Comparison of ENCODE assay signal across 8 cellular contexts in genomic region chr12:6854036-6854435, GRCh38. TPM values are rescaled to one million over a fixed set of nuclear protein-coding genes. Genes with fewer than 3 reads are reported as not detected.
DNase-seq lines count a peak whose midpoint lies in the region; ATAC-seq and TF ChIP-seq lines count a peak whose summit lies in the region.

No MANE protein-coding gene starts in this region.

- no peak overlapping the region for H3K4me3 ChIP-seq in CD8-positive, alpha-beta T cell (ENCODE audit: low read depth, low read length)
- H3K4me3 ChIP-seq in NT2/D1 (ENCODE audit: insufficient read length, low read depth), result no peak overlapping the region

- H3K4me1 ChIP-seq in CD8-positive, alpha-beta T cell (ENCODE audit: insufficient read depth, low read length), result peaks cover 20% of the 10 kb centered on the region
- H3K4me1 ChIP-seq in NT2/D1 (ENCODE audit: insufficient read depth, insufficient read length), result peaks cover 9% of the 10 kb centered on the region

- no peak overlapping the region for H3K27ac ChIP-seq in CD8-positive, alpha-beta T cell (ENCODE audit: low read depth, low read length)

- peak overlapping the region; percentile 74 for H3K9ac ChIP-seq in NT2/D1 (ENCODE audit: insufficient read length, low read depth)

- CTCF ChIA-PET in CD8-positive, alpha-beta T cell (lab: Charles Lee), result interaction anchor here (1.2 to 7.2 kb wide), 4 partner anchors 15 to 259 kb away, joined by 3 to 126 read pairs (median 4); partner anchors contain the start of genes SPSB2 and TPI1

- H3K27me3 Mint-ChIP-seq in CD8-positive, alpha-beta T cell (ENCODE audit: low read depth), result no peaks in the 10 kb centered on the region
- H3K27me3 Mint-ChIP-seq in chondrocyte (ENCODE audit: low read depth) (no peaks in the 10 kb centered on the region), nephron progenitor cell (ENCODE audit: low read depth, poor library complexity) (peaks cover 3% of the 10 kb centered on the region)

- H3K9me3 Mint-ChIP-seq in CD8-positive, alpha-beta T cell, result no peaks in the 10 kb centered on the region
- H3K9me3 Mint-ChIP-seq in chondrocyte (ENCODE audit: low read depth) (no peaks in the 10 kb centered on the region), nephron progenitor cell (no peaks in the 10 kb centered on the region)

- peaks cover 52% of the 10 kb centered on the region for H3K36me3 Mint-ChIP-seq in CD8-positive, alpha-beta T cell
- H3K36me3 Mint-ChIP-seq in chondrocyte (ENCODE audit: low read depth), result peaks cover 25% of the 10 kb centered on the region
- peaks cover 47% of the 10 kb centered on the region for H3K36me3 Mint-ChIP-seq in nephron progenitor cell (ENCODE audit: low read depth)

- peaks cover 35% of the 10 kb centered on the region for H3K36me3 ChIP-seq in CD8-positive, alpha-beta T cell (ENCODE audit: insufficient read depth, low read length)
- peaks cover 73% of the 10 kb centered on the region for H3K36me3 ChIP-seq in NT2/D1 (ENCODE audit: insufficient read depth, insufficient read length, low read length)

- H3K4me1 Mint-ChIP-seq in CD8-positive, alpha-beta T cell (ENCODE audit: low read depth), result peaks cover 22% of the 10 kb centered on the region
- peaks cover 37% of the 10 kb centered on the region for H3K4me1 Mint-ChIP-seq in chondrocyte (ENCODE audit: low read depth)
- peaks cover 43% of the 10 kb centered on the region for H3K4me1 Mint-ChIP-seq in nephron progenitor cell

- DNase-seq in CD8-positive, alpha-beta T cell, result no peak
- DNase-seq in NT2/D1 (ENCODE audit: low read depth, low spot score) (no peak), chondrocyte (ENCODE audit: low spot score) (no peak), nephron progenitor cell (no peak), NCI-H1048 (lab: John Stamatoyannopoulos, UW) (no peak), epidermal melanocyte (ENCODE audit: insufficient read length, low spot score) (no peak), NOMO-1 (lab: John Stamatoyannopoulos, UW; ENCODE audit: unreplicated experiment in 2 of 2) (no peak), left colon (no peak)

- H3K4me3 Mint-ChIP-seq in CD8-positive, alpha-beta T cell, result peak overlapping the region; percentile 3
- H3K4me3 Mint-ChIP-seq in chondrocyte (ENCODE audit: unreplicated experiment), result no peak overlapping the region
- H3K4me3 Mint-ChIP-seq in nephron progenitor cell, result peak overlapping the region; percentile 94

- POLR2A ChIA-PET in CD8-positive, alpha-beta T cell (lab: Charles Lee), result interaction anchor here (0.6 to 4.8 kb wide), 5 partner anchors 13 to 251 kb away, joined by 3 to 61 read pairs (median 4); partner anchors contain the start of genes LPCAT3, SPSB2 and TPI1

- no peaks in the 10 kb centered on the region for H3K9me3 ChIP-seq in CD8-positive, alpha-beta T cell (ENCODE audit: low read length)
- no peaks in the 10 kb centered on the region for H3K9me3 ChIP-seq in NT2/D1 (ENCODE audit: insufficient read depth, low read length)

- no peak for ATAC-seq in CD8-positive, alpha-beta T cell
- no peak for ATAC-seq in left colon

- intact Hi-C loops in CD8-positive, alpha-beta T cell (cut with DNase I, micrococcal nuclease), result loop anchor here (1.0 to 5.0 kb wide), 3 partner anchors 12 to 333 kb away; partner anchors contain the start of genes LPCAT3 (in 1 of the 2) and PEX5 (in 1 of the 2)
- intact Hi-C loops in left colon (cut with DNase I, micrococcal nuclease), result no loop called here

- peak overlapping the region; percentile 75 for H3K27ac Mint-ChIP-seq in CD8-positive, alpha-beta T cell
- H3K27ac Mint-ChIP-seq in chondrocyte (ENCODE audit: unreplicated experiment) (peak overlapping the region; percentile 99), nephron progenitor cell (peak overlapping the region; percentile 70)

- H3K27me3 ChIP-seq in CD8-positive, alpha-beta T cell (ENCODE audit: insufficient read depth, low read length), result no peaks in the 10 kb centered on the region
- no peaks in the 10 kb centered on the region for H3K27me3 ChIP-seq in NT2/D1 (ENCODE audit: insufficient read depth, insufficient read length)

- no peak for TF ChIP-seq CTCF in CD8-positive, alpha-beta T cell (IDR thresholded peaks at IDR 0.05)
- no peak for TF ChIP-seq CTCF in chondrocyte (IDR thresholded peaks at IDR 0.05)
- no peak for TF ChIP-seq CTCF in nephron progenitor cell (IDR thresholded peaks at IDR 0.05)

RNA-seq across cellular contexts. Expression of gene USP5, which starts 2.1 kb away (rescaled TPM):
- 10 to 100 TPM; 24.0 to 25.9 TPM for total RNA-seq in CD8-positive, alpha-beta T cell
- 103 to 147 TPM (median 106 TPM) in 3 replicates for total RNA-seq in chondrocyte
- 10 to 100 TPM; 68.5 to 81.4 TPM for total RNA-seq in left colon

RNA-seq across cellular contexts. Expression of gene CDCA3, which starts 3.0 kb away (rescaled TPM):
- under 1 TPM; 0.61 to 0.92 TPM for total RNA-seq in CD8-positive, alpha-beta T cell
- total RNA-seq in chondrocyte, result 4.1 to 7.5 TPM (median 5.6 TPM) in 3 replicates
- total RNA-seq in left colon, result 10 to 100 TPM in 1 of 2 donors, 1 to 10 TPM in 1; 4.4 to 10.5 TPM

RNA-seq across cellular contexts. Expression of gene TPI1, which starts 13.3 kb away (rescaled TPM):
- 10 to 100 TPM; 59.6 to 64.0 TPM for total RNA-seq in CD8-positive, alpha-beta T cell
- total RNA-seq in chondrocyte (430 to 562 TPM (median 551 TPM) in 3 replicates), left colon (100 to 1,000 TPM; 702 to 720 TPM)

RNA-seq across cellular contexts. Expression of gene GNB3, which starts 13.3 kb away (rescaled TPM):
- total RNA-seq in CD8-positive, alpha-beta T cell, result 1 to 10 TPM in 1 of 2 experiments, under 1 TPM in 1; 0.49 to 1.0 TPM
- total RNA-seq in chondrocyte, result 10.2 to 11.5 TPM (median 10.9 TPM) in 3 replicates
- 1 to 10 TPM; 1.1 to 1.5 TPM for total RNA-seq in left colon

RNA-seq across cellular contexts. Expression of gene SPSB2, which starts 19.1 kb away (rescaled TPM):
- 1 to 10 TPM; 2.6 to 3.0 TPM for total RNA-seq in CD8-positive, alpha-beta T cell
- total RNA-seq in chondrocyte (7.6 to 11.8 TPM (median 7.9 TPM) in 3 replicates), left colon (10 to 100 TPM; 11.7 to 11.8 TPM)

Comparison
In these comparisons a context has a peak if more than half of its experiments do, and no peak if none do; other contexts are left out.
1. intact Hi-C loops: an anchor here in CD8-positive, alpha-beta T cell (1.0 to 5.0 kb wide); none called in left colon.